ENCODE assay signal across 29 cellular contexts in genomic region chrX:41051303-41051702, GRCh38.
"Had no signal": no experiment of that assay in that cellular context is flagged by ENCODE, and none has a peak within 500 bp of the region (broad histone marks: within the 10 kb centered on the region; RNA-seq: fewer than 3 reads in every experiment).

No MANE protein-coding gene starts in this region.

- H3K4me3 Mint-ChIP-seq: naive thymus-derived CD8-positive, alpha-beta T cell; natural killer cell treated with Interleukin-12 subunit alpha and Interleukin-12 subunit beta and Interleukin-15 and Interleukin-18, amount 100 ng/mL, for 72 hours; nephron progenitor cell; neural crest cell; stimulated activated effector memory CD8-positive, alpha-beta T cell treated with anti-CD3 and anti-CD28 coated beads, Interleukin-12 subunit alpha, Interleukin-12 subunit beta, amount 100 ng/mL, for 72 hours; stimulated activated naive B cell treated with anti-CD40 and anti-IgM and Interleukin-4, amounts not matched to agents 10 μg/mL and 1 μg/mL and 100 μg/mL, for 72 hours; stimulated activated naive CD8-positive, alpha-beta T cell treated with anti-CD3 and anti-CD28 coated beads, Interleukin-15, Interleukin-2, amounts not matched to agents 100 ng/mL and 50 ng/mL, for 24 hours; type B pancreatic cell had no signal

- H3K36me3 Mint-ChIP-seq: naive thymus-derived CD8-positive, alpha-beta T cell; natural killer cell treated with Interleukin-12 subunit alpha and Interleukin-12 subunit beta and Interleukin-15 and Interleukin-18, amount 100 ng/mL, for 72 hours; stimulated activated effector memory CD8-positive, alpha-beta T cell treated with anti-CD3 and anti-CD28 coated beads, Interleukin-12 subunit alpha, Interleukin-12 subunit beta, amount 100 ng/mL, for 72 hours; stimulated activated naive B cell treated with anti-CD40 and anti-IgM and Interleukin-4, amounts not matched to agents 10 μg/mL and 1 μg/mL and 100 μg/mL, for 72 hours; type B pancreatic cell had no signal

- FAIRE-seq: small intestine had no signal

- H3K9me3 Mint-ChIP-seq: natural killer cell treated with Interleukin-12 subunit alpha and Interleukin-12 subunit beta and Interleukin-15 and Interleukin-18, amount 100 ng/mL, for 72 hours; stimulated activated effector memory CD8-positive, alpha-beta T cell treated with anti-CD3 and anti-CD28 coated beads, Interleukin-12 subunit alpha, Interleukin-12 subunit beta, amount 100 ng/mL, for 72 hours; stimulated activated naive B cell treated with anti-CD40 and anti-IgM and Interleukin-4, amounts not matched to agents 10 μg/mL and 1 μg/mL and 100 μg/mL, for 72 hours; stimulated activated naive CD8-positive, alpha-beta T cell treated with anti-CD3 and anti-CD28 coated beads, Interleukin-15, Interleukin-2, amounts not matched to agents 100 ng/mL and 50 ng/mL, for 24 hours; type B pancreatic cell had no signal

- H3K27ac Mint-ChIP-seq: naive thymus-derived CD8-positive, alpha-beta T cell; natural killer cell treated with Interleukin-12 subunit alpha and Interleukin-12 subunit beta and Interleukin-15 and Interleukin-18, amount 100 ng/mL, for 72 hours; nephron progenitor cell; progenitor cell of endocrine pancreas; stimulated activated effector memory CD8-positive, alpha-beta T cell treated with anti-CD3 and anti-CD28 coated beads, Interleukin-12 subunit alpha, Interleukin-12 subunit beta, amount 100 ng/mL, for 72 hours; stimulated activated naive B cell treated with anti-CD40 and anti-IgM and Interleukin-4, amounts not matched to agents 10 μg/mL and 1 μg/mL and 100 μg/mL, for 72 hours; stimulated activated naive CD8-positive, alpha-beta T cell treated with anti-CD3 and anti-CD28 coated beads, Interleukin-15, Interleukin-2, amounts not matched to agents 100 ng/mL and 50 ng/mL, for 24 hours; type B pancreatic cell had no signal

- H2AFZ ChIP-seq: parathyroid adenoma had no signal

- H3K4me3 ChIP-seq: ovary, psoas muscle, right lobe of liver, sigmoid colon, stomach, thoracic aorta, thyroid gland, transverse colon, upper lobe of right lung, uterus had no signal

- ATAC-seq: naive thymus-derived CD8-positive, alpha-beta T cell; natural killer cell treated with Interleukin-12 subunit alpha and Interleukin-12 subunit beta and Interleukin-15 and Interleukin-18, amount 100 ng/mL, for 72 hours; psoas muscle; right cardiac atrium; right lobe of liver; stimulated activated effector memory CD8-positive, alpha-beta T cell treated with anti-CD3 and anti-CD28 coated beads, Interleukin-12 subunit alpha, Interleukin-12 subunit beta, amount 100 ng/mL, for 72 hours; stimulated activated naive B cell treated with anti-CD40 and anti-IgM and Interleukin-4, amounts not matched to agents 10 μg/mL and 1 μg/mL and 100 μg/mL, for 72 hours; upper lobe of right lung had no signal

- H3K36me3 ChIP-seq: neutrophil, ovary, right lobe of liver, sigmoid colon, stomach, thoracic aorta, thyroid gland, transverse colon, upper lobe of right lung, uterus had no signal

- H3K27me3 Mint-ChIP-seq: naive thymus-derived CD8-positive, alpha-beta T cell; progenitor cell of endocrine pancreas; stimulated activated naive CD8-positive, alpha-beta T cell treated with anti-CD3 and anti-CD28 coated beads, Interleukin-15, Interleukin-2, amounts not matched to agents 100 ng/mL and 50 ng/mL, for 24 hours; type B pancreatic cell had no signal

- H3K9me3 ChIP-seq: neutrophil, ovary, psoas muscle, right lobe of liver, sigmoid colon, stomach, thoracic aorta, thyroid gland, transverse colon, upper lobe of right lung, uterus had no signal

- DNase-seq: naive thymus-derived CD8-positive, alpha-beta T cell; nephron progenitor cell; nucleus accumbens; ovary; psoas muscle; right cardiac atrium; right lobe of liver; sigmoid colon; small intestine; stimulated activated CD4-positive, alpha-beta T cell treated with anti-CD3 and anti-CD28 coated beads, Interleukin-15, amount 100 ng/mL, for 24 hours; stimulated activated CD4-positive, alpha-beta T cell treated with anti-CD3 and anti-CD28 coated beads, Interleukin-2, amount 100 ng/mL, for 24 hours; stimulated activated CD4-positive, alpha-beta T cell treated with anti-CD3 and anti-CD28 coated beads, Interleukin-2, amount 100 ng/mL, for 48 hours; stimulated activated CD4-positive, alpha-beta T cell treated with anti-CD3 and anti-CD28 coated beads, Interleukin-4, amount 100 ng/mL, for 24 hours; stimulated activated naive B cell treated with anti-CD40 and anti-IgM and Interleukin-4, amounts not matched to agents 10 μg/mL and 1 μg/mL and 100 μg/mL, for 72 hours; stimulated activated naive CD4-positive, alpha-beta T cell treated with Interleukin-2 at 50 U/mL for 16 hours; stomach; thyroid gland; transverse colon; upper lobe of right lung; uterus had no signal

- H3K4me1 ChIP-seq: parathyroid adenoma, psoas muscle, stomach, thyroid gland, upper lobe of right lung, uterus had no signal

- H3K4me1 Mint-ChIP-seq: stimulated activated effector memory CD8-positive, alpha-beta T cell treated with anti-CD3 and anti-CD28 coated beads, Interleukin-12 subunit alpha, Interleukin-12 subunit beta, amount 100 ng/mL, for 72 hours had no signal

- H3K79me2 ChIP-seq: parathyroid adenoma had no signal

- H3K9ac ChIP-seq: parathyroid adenoma had no signal

- H3K27me3 ChIP-seq: neutrophil, ovary, right lobe of liver, sigmoid colon, thyroid gland, transverse colon, upper lobe of right lung had no signal

- H3K27ac ChIP-seq: neutrophil, ovary, parathyroid adenoma, psoas muscle, sigmoid colon, stomach, thoracic aorta, thyroid gland, transverse colon, upper lobe of right lung, uterus had no signal
